ENCODE assay signal across 9 cellular contexts in genomic region chr19:51593138-51593890, GRCh38. TPM values are rescaled to one million over a fixed set of nuclear protein-coding genes. Genes with fewer than 3 reads are reported as not detected.
DNase-seq lines count a peak whose midpoint lies in the region; ATAC-seq, FAIRE-seq and TF ChIP-seq lines count a peak whose summit lies in the region.
"Had no signal": no experiment of that assay in that cellular context is flagged by ENCODE, and none has a peak within 500 bp of the region (broad histone marks: within the 10 kb centered on the region; RNA-seq: fewer than 3 reads in every experiment).

No MANE protein-coding gene starts in this region.

- no peak overlapping the region for H3K27ac ChIP-seq in CD4-positive, CD25-positive, alpha-beta regulatory T cell (ENCODE audit: insufficient read depth, low read length, poor library complexity, severe bottlenecking)

- H3K4me2 ChIP-seq in Loucy (ENCODE audit: low read depth, low read length, poor library complexity, severe bottlenecking) = peak overlapping the region; percentile 89

- ATAC-seq in CD4-positive, CD25-positive, alpha-beta regulatory T cell (ENCODE audit: low read depth in 2 of 2) = no peak

- peaks cover 14% of the 10 kb centered on the region for H3K4me1 ChIP-seq in CD4-positive, CD25-positive, alpha-beta regulatory T cell (ENCODE audit: control insufficient read depth, insufficient read depth, low read length, poor library complexity, severe bottlenecking)
- peaks cover 3% of the 10 kb centered on the region for H3K4me1 ChIP-seq in Loucy (ENCODE audit: insufficient read depth, low read length, poor library complexity, severe bottlenecking)

- H3K9me3 ChIP-seq in CD4-positive, CD25-positive, alpha-beta regulatory T cell (ENCODE audit: control insufficient read depth in 2 of 2, low read length in 2 of 2) = peaks cover 3 to 7% of the 10 kb centered on the region in 2 experiments
- H3K9me3 ChIP-seq in Loucy (ENCODE audit: insufficient read depth, low read depth, low read length) = no peaks in the 10 kb centered on the region

- H3K36me3 Mint-ChIP-seq in CD4-positive, CD25-positive, alpha-beta regulatory T cell = peaks cover 14% of the 10 kb centered on the region
- H3K36me3 Mint-ChIP-seq in dendritic cell treated with granulocyte-macrophage colony-stimulating factor and Interleukin-4, amounts not matched to agents 40 ng/mL and 50 ng/mL, for 4 days (ENCODE audit: low read depth) = peaks cover 10% of the 10 kb centered on the region
- H3K36me3 Mint-ChIP-seq in nephron progenitor cell (ENCODE audit: low read depth) = peaks cover 28% of the 10 kb centered on the region

- no peaks in the 10 kb centered on the region for H3K9me2 ChIP-seq in Loucy (replicated peaks; ENCODE audit: low read depth, low read length)

- TF ChIP-seq POLR2A in GM12892 (IDR thresholded peaks at IDR 0.05; ENCODE audit: low read depth, low read length) = no peak

- peaks cover 0 to 19% (median 5%) of the 10 kb centered on the region in 7 donors for H3K9me3 Mint-ChIP-seq in CD4-positive, CD25-positive, alpha-beta regulatory T cell
- peaks cover 1% of the 10 kb centered on the region for H3K9me3 Mint-ChIP-seq in dendritic cell treated with granulocyte-macrophage colony-stimulating factor and Interleukin-4, amounts not matched to agents 40 ng/mL and 50 ng/mL, for 4 days
- peaks cover 40% of the 10 kb centered on the region for H3K9me3 Mint-ChIP-seq in nephron progenitor cell

- FAIRE-seq in GM12892 (lab: Jason Lieb, UNC) = no peak

- H3K4me3 ChIP-seq in CD4-positive, CD25-positive, alpha-beta regulatory T cell (ENCODE audit: low read depth, low read length) = peak overlapping the region; percentile 92
- peak overlapping the region; percentile 84 for H3K4me3 ChIP-seq in Loucy (ENCODE audit: low read length, poor library complexity, severe bottlenecking)

- H3K27me3 Mint-ChIP-seq in CD4-positive, CD25-positive, alpha-beta regulatory T cell = no peaks in the 10 kb centered on the region
- peaks cover 7% of the 10 kb centered on the region for H3K27me3 Mint-ChIP-seq in dendritic cell treated with granulocyte-macrophage colony-stimulating factor and Interleukin-4, amounts not matched to agents 40 ng/mL and 50 ng/mL, for 4 days
- peaks cover 12% of the 10 kb centered on the region for H3K27me3 Mint-ChIP-seq in nephron progenitor cell (ENCODE audit: low read depth, poor library complexity)

- H4K20me1 ChIP-seq in Loucy (ENCODE audit: insufficient read depth, low read length, poor library complexity, severe bottlenecking) = no peaks in the 10 kb centered on the region

- peak overlapping the region; percentile 91 to 99 (median 98) for H3K4me3 Mint-ChIP-seq in CD4-positive, CD25-positive, alpha-beta regulatory T cell
- peak overlapping the region; percentile 94 for H3K4me3 Mint-ChIP-seq in dendritic cell treated with granulocyte-macrophage colony-stimulating factor and Interleukin-4, amounts not matched to agents 40 ng/mL and 50 ng/mL, for 4 days
- H3K4me3 Mint-ChIP-seq in nephron progenitor cell = peak overlapping the region; percentile 93

- H3K36me3 ChIP-seq in CD4-positive, CD25-positive, alpha-beta regulatory T cell (ENCODE audit: control insufficient read depth, insufficient read depth, low read length) = no peaks in the 10 kb centered on the region
- H3K36me3 ChIP-seq in Loucy (ENCODE audit: insufficient read depth, low read length) = no peaks in the 10 kb centered on the region

- H3K27me3 ChIP-seq in CD4-positive, CD25-positive, alpha-beta regulatory T cell (ENCODE audit: control insufficient read depth, insufficient read depth, low read length) = no peaks in the 10 kb centered on the region
- no peaks in the 10 kb centered on the region for H3K27me3 ChIP-seq in Loucy (ENCODE audit: insufficient read depth, low read length, poor library complexity, severe bottlenecking)

- intact Hi-C loops in dendritic cell treated with granulocyte-macrophage colony-stimulating factor and Interleukin-4, amounts not matched to agents 40 ng/mL and 50 ng/mL, for 4 days (cut with micrococcal nuclease) = no loop called here

- H2AFZ ChIP-seq in Loucy (ENCODE audit: low read length) = no peak overlapping the region; the same call in 1 of the 2 replicates

- no peaks in the 10 kb centered on the region for H3F3A ChIP-seq in Loucy (ENCODE audit: low read depth)

- DNase-seq in CD4-positive, CD25-positive, alpha-beta regulatory T cell = no peak
- DNase-seq in nephron progenitor cell (no peak), putamen (ENCODE audit: low spot score) (no peak), C1 segment of cervical spinal cord (lab: John Stamatoyannopoulos, UW) (no peak), GM12892 (ENCODE audit: insufficient read length) (no peak), D341Med (ENCODE audit: low spot score) (no peak)

- peak overlapping the region in 2 of 3 donors; percentile 88 to 90 for H3K27ac Mint-ChIP-seq in CD4-positive, CD25-positive, alpha-beta regulatory T cell
- peak overlapping the region; percentile 87 for H3K27ac Mint-ChIP-seq in dendritic cell treated with granulocyte-macrophage colony-stimulating factor and Interleukin-4, amounts not matched to agents 40 ng/mL and 50 ng/mL, for 4 days
- H3K27ac Mint-ChIP-seq in nephron progenitor cell = no peak overlapping the region

- H3K79me2 ChIP-seq in Loucy (ENCODE audit: insufficient read depth, low read length) = no peaks in the 10 kb centered on the region

- peaks cover 0 to 34% (median 12%) of the 10 kb centered on the region in 4 donors for H3K4me1 Mint-ChIP-seq in CD4-positive, CD25-positive, alpha-beta regulatory T cell
- H3K4me1 Mint-ChIP-seq in dendritic cell treated with granulocyte-macrophage colony-stimulating factor and Interleukin-4, amounts not matched to agents 40 ng/mL and 50 ng/mL, for 4 days (ENCODE audit: low read depth) = peaks cover 33% of the 10 kb centered on the region
- H3K4me1 Mint-ChIP-seq in nephron progenitor cell = peaks cover 20% of the 10 kb centered on the region

- TF ChIP-seq CTCF in Loucy (conservative IDR thresholded peaks at IDR 0.05; ENCODE audit: low read length) (no peak), nephron progenitor cell (IDR thresholded peaks at IDR 0.05) (no peak)

- H3K9ac ChIP-seq in Loucy (ENCODE audit: low read depth, low read length, poor library complexity, severe bottlenecking) = peak overlapping the region; percentile 82

RNA-seq across cellular contexts. Expression of gene ZNF175, which starts 22.2 kb away (rescaled TPM):
- 5.2 TPM for total RNA-seq in CD4-positive, CD25-positive, alpha-beta regulatory T cell
- polyA plus RNA-seq in CD4-positive, CD25-positive, alpha-beta regulatory T cell = 1 to 10 TPM in 3 of 4 donors, under 1 TPM in 1; 0.88 to 3.8 (median 2.5) TPM
- 5.9 TPM for polyA plus RNA-seq in GM12892 (2012; ENCODE audit: missing spikeins)

RNA-seq across cellular contexts. Expression of gene SIGLEC5, which starts 36.9 kb away (rescaled TPM):
- total RNA-seq in CD4-positive, CD25-positive, alpha-beta regulatory T cell = not detected
- under 1 TPM in 1 of 4 donors, not detected in 3; 0.16 TPM for polyA plus RNA-seq in CD4-positive, CD25-positive, alpha-beta regulatory T cell
- not detected for polyA plus RNA-seq in GM12892 (2012; ENCODE audit: missing spikeins)
- total RNA-seq: dermis microvascular lymphatic vessel endothelial cell had no signal

RNA-seq across cellular contexts. Expression of gene SIGLEC14, which starts 53.3 kb away (rescaled TPM):
- not detected for total RNA-seq in CD4-positive, CD25-positive, alpha-beta regulatory T cell
- polyA plus RNA-seq in CD4-positive, CD25-positive, alpha-beta regulatory T cell = under 1 TPM in 2 of 4 donors, not detected in 2; 0.08 to 0.18 TPM
- 3.0 TPM for polyA plus RNA-seq in GM12892 (2012; ENCODE audit: missing spikeins)
- total RNA-seq: dermis microvascular lymphatic vessel endothelial cell had no signal
